ENCODE assay signal across 1 cellular context in the genomic region with DNA sequence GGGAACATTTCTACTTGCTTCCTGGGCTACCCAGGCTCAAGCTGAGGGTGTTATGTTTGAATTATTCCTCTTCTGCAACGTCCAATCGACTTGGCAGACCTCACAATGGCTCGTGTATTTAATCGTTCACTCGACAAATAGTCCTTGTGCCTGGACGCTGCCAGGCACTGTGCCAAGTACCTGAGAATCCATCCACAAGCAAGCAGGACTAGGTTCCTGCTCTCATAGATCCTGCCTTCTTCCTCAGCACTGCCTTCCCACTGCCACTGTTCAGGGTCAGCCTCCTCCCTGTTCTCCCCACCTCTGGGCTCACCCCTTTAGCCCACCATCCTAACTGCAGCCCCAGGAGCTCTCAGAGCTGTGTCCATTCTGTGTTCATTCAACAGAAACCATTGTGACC.
TF ChIP-seq lines count a peak whose summit lies in the region.

No MANE protein-coding gene starts in this region.

TF ChIP-seq in HepG2, 621 proteins besides CTCF, POLR2A, EP300 and RAD21 (continued from another document):
- TF ChIP-seq ZNF781 (CRISPR knock-in tag; IDR thresholded peaks at IDR 0.05; ENCODE audit: borderline replicate concordance, not compliant biosample characterization) (no peak), ZKSCAN1 (IDR thresholded peaks at IDR 0.05; ENCODE audit: low read length) (no peak), ZNF274 (CRISPR knock-in tag; IDR thresholded peaks at IDR 0.05) (no peak), ZNF772 (CRISPR knock-in tag; IDR thresholded peaks at IDR 0.05) (no peak), ZNF761 (CRISPR knock-in tag; conservative IDR thresholded peaks at IDR 0.05) (no peak), NCOA5 (CRISPR knock-in tag; IDR thresholded peaks at IDR 0.05) (no peak), MEIS2 (CRISPR knock-in tag; IDR thresholded peaks at IDR 0.05) (no peak), MYC (CRISPR knock-in tag; IDR thresholded peaks at IDR 0.05; ENCODE audit: borderline replicate concordance) (no peak), HNRNPL (IDR thresholded peaks at IDR 0.05; ENCODE audit: low read depth, low read length) (no peak), HDAC1 (CRISPR knock-in tag; IDR thresholded peaks at IDR 0.05) (no peak), SRF (IDR thresholded peaks at IDR 0.05; ENCODE audit: low read depth, low read length) (no peak)
- TF ChIP-seq, protein P1, sequence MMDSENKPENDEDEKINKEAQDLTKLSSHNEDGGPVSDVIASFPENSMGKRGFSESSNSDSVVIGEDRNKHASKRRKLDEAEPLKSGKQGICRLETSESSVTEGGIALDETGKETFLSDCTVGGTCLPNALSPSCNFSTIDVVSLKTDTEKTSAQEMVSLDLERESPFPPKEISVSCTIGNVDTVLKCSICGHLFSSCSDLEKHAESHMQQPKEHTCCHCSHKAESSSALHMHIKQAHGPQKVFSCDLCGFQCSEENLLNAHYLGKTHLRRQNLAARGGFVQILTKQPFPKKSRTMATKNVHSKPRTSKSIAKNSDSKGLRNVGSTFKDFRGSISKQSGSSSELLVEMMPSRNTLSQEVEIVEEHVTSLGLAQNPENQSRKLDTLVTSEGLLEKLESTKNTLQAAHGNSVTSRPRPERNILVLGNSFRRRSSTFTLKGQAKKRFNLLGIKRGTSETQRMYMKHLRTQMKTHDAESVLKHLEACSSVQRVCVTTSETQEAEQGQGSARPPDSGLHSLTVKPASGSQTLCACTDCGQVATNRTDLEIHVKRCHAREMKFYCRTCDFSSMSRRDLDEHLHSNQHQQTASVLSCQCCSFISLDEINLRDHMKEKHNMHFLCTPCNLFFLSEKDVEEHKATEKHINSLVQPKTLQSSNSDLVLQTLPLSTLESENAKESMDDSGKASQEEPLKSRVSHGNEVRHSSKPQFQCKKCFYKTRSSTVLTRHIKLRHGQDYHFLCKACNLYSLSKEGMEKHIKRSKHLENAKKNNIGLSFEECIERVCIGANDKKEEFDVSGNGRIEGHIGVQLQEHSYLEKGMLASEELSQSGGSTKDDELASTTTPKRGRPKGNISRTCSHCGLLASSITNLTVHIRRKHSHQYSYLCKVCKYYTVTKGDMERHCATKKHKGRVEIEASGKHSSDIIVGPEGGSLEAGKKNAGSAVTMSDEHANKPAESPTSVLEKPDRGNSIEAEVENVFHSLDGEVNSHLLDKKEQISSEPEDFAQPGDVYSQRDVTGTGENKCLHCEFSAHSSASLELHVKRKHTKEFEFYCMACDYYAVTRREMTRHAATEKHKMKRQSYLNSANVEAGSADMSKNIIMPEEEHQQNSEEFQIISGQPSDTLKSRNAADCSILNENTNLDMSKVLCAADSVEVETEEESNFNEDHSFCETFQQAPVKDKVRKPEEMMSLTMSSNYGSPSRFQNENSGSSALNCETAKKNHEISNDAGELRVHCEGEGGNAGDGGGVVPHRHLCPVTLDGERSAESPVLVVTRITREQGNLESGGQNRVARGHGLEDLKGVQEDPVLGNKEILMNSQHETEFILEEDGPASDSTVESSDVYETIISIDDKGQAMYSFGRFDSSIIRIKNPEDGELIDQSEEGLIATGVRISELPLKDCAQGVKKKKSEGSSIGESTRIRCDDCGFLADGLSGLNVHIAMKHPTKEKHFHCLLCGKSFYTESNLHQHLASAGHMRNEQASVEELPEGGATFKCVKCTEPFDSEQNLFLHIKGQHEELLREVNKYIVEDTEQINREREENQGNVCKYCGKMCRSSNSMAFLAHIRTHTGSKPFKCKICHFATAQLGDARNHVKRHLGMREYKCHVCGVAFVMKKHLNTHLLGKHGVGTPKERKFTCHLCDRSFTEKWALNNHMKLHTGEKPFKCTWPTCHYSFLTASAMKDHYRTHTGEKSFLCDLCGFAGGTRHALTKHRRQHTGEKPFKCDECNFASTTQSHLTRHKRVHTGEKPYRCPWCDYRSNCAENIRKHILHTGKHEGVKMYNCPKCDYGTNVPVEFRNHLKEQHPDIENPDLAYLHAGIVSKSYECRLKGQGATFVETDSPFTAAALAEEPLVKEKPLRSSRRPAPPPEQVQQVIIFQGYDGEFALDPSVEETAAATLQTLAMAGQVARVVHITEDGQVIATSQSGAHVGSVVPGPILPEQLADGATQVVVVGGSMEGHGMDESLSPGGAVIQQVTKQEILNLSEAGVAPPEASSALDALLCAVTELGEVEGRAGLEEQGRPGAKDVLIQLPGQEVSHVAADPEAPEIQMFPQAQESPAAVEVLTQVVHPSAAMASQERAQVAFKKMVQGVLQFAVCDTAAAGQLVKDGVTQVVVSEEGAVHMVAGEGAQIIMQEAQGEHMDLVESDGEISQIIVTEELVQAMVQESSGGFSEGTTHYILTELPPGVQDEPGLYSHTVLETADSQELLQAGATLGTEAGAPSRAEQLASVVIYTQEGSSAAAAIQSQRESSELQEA (CRISPR knock-in tag; IDR thresholded peaks at IDR 0.05; ENCODE audit: not compliant biosample characterization), result no peak
- TF ChIP-seq, protein P2, sequence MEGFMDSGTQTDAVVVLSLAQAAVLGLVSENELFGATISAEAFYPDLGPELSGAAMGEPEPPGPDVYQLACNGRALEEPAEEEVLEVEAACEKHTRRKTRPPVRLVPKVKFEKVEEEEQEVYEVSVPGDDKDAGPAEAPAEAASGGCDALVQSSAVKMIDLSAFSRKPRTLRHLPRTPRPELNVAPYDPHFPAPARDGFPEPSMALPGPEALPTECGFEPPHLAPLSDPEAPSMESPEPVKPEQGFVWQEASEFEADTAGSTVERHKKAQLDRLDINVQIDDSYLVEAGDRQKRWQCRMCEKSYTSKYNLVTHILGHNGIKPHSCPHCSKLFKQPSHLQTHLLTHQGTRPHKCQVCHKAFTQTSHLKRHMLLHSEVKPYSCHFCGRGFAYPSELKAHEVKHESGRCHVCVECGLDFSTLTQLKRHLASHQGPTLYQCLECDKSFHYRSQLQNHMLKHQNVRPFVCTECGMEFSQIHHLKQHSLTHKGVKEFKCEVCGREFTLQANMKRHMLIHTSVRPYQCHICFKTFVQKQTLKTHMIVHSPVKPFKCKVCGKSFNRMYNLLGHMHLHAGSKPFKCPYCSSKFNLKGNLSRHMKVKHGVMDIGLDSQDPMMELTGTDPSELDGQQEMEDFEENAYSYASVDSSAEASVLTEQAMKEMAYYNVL (CRISPR knock-in tag; IDR thresholded peaks at IDR 0.05; ENCODE audit: borderline replicate concordance), result no peak
